ENCODE assay signal across 8 cellular contexts in genomic region chr10:132407846-132408278, GRCh38. TPM values are rescaled to one million over a fixed set of nuclear protein-coding genes. Genes with fewer than 3 reads are reported as not detected.
DNase-seq lines count a peak whose midpoint lies in the region; ATAC-seq lines count a peak whose summit lies in the region.

No MANE protein-coding gene starts in this region.

- DNase-seq in UCSD-AML1 (lab: John Stamatoyannopoulos, UW; ENCODE audit: unreplicated experiment), result peak; percentile 57
- no peak for DNase-seq in left ventricle myocardium superior
- peak; percentile 25 for DNase-seq in renal cortical epithelial cell (ENCODE audit: low read depth)
- DNase-seq in activated T-helper 1 cell treated with anti-CD3 and anti-CD28 coated beads, Interleukin-12 subunit alpha, Interleukin-12 subunit beta, Interleukin-2, Interleukin-4 antibody, amounts not matched to agents 30 ng/mL and 10 ng/mL and 1 ng/mL, durations not matched to agents 14 hours and 24 hours and 36 hours (ENCODE audit: low spot score), result no peak
- no peak for DNase-seq in MG63
- DNase-seq in stimulated activated CD4-positive, alpha-beta T cell treated with anti-CD3 and anti-CD28 coated beads, Interleukin-4, amount 100 ng/mL, for 1 hour, result no peak

- ATAC-seq in GM18868 (IDR thresholded peaks at IDR 0.05; ENCODE audit: unreplicated experiment) (peak; percentile 48), left ventricle myocardium superior (peak; percentile 60), GM18520 (IDR thresholded peaks at IDR 0.05; ENCODE audit: unreplicated experiment) (no peak)

- peaks cover 4% of the 10 kb centered on the region; the same call in 1 of the 2 replicates for H3K36me3 ChIP-seq in MG63

- no peaks in the 10 kb centered on the region for H3K9me3 Mint-ChIP-seq in activated T-helper 1 cell treated with anti-CD3 and anti-CD28 coated beads, Interleukin-12 subunit alpha, Interleukin-12 subunit beta, Interleukin-2, Interleukin-4 antibody, amounts not matched to agents 30 ng/mL and 10 ng/mL and 1 ng/mL, durations not matched to agents 14 hours and 24 hours and 36 hours

- no peaks in the 10 kb centered on the region for H3K27me3 ChIP-seq in MG63

- H3K27ac Mint-ChIP-seq in activated T-helper 1 cell treated with anti-CD3 and anti-CD28 coated beads, Interleukin-12 subunit alpha, Interleukin-12 subunit beta, Interleukin-2, Interleukin-4 antibody, amounts not matched to agents 30 ng/mL and 10 ng/mL and 1 ng/mL, durations not matched to agents 14 hours and 24 hours and 36 hours, result no peak overlapping the region

- H3K27me3 Mint-ChIP-seq in activated T-helper 1 cell treated with anti-CD3 and anti-CD28 coated beads, Interleukin-12 subunit alpha, Interleukin-12 subunit beta, Interleukin-2, Interleukin-4 antibody, amounts not matched to agents 30 ng/mL and 10 ng/mL and 1 ng/mL, durations not matched to agents 14 hours and 24 hours and 36 hours (ENCODE audit: insufficient read depth), result no peaks in the 10 kb centered on the region

- no peaks in the 10 kb centered on the region for H3K4me1 Mint-ChIP-seq in activated T-helper 1 cell treated with anti-CD3 and anti-CD28 coated beads, Interleukin-12 subunit alpha, Interleukin-12 subunit beta, Interleukin-2, Interleukin-4 antibody, amounts not matched to agents 30 ng/mL and 10 ng/mL and 1 ng/mL, durations not matched to agents 14 hours and 24 hours and 36 hours (ENCODE audit: low read depth)

- H3K4me3 Mint-ChIP-seq in activated T-helper 1 cell treated with anti-CD3 and anti-CD28 coated beads, Interleukin-12 subunit alpha, Interleukin-12 subunit beta, Interleukin-2, Interleukin-4 antibody, amounts not matched to agents 30 ng/mL and 10 ng/mL and 1 ng/mL, durations not matched to agents 14 hours and 24 hours and 36 hours, result no peak overlapping the region

- intact Hi-C loops in left ventricle myocardium superior (cut with micrococcal nuclease), result no loop called here
- intact Hi-C loops in activated T-helper 1 cell treated with anti-CD3 and anti-CD28 coated beads, Interleukin-12 subunit alpha, Interleukin-12 subunit beta, Interleukin-2, Interleukin-4 antibody, amounts not matched to agents 30 ng/mL and 10 ng/mL and 1 ng/mL, durations not matched to agents 14 hours and 24 hours and 36 hours (cut with micrococcal nuclease), result no loop called here

- H3K36me3 Mint-ChIP-seq in activated T-helper 1 cell treated with anti-CD3 and anti-CD28 coated beads, Interleukin-12 subunit alpha, Interleukin-12 subunit beta, Interleukin-2, Interleukin-4 antibody, amounts not matched to agents 30 ng/mL and 10 ng/mL and 1 ng/mL, durations not matched to agents 14 hours and 24 hours and 36 hours (ENCODE audit: low read depth), result peaks cover 4% of the 10 kb centered on the region

- H3K4me3 ChIP-seq in MG63, result no peak overlapping the region

- H3K9me3 ChIP-seq in MG63, result no peaks in the 10 kb centered on the region

RNA-seq across cellular contexts. Expression of gene PWWP2B, which starts 10.9 kb away (rescaled TPM):
- total RNA-seq in left ventricle myocardium superior, result 19.9 TPM
- total RNA-seq in renal cortical epithelial cell, result 11.1 and 18.9 TPM in 2 replicates
- total RNA-seq in activated T-helper 1 cell treated with anti-CD3 and anti-CD28 coated beads, Interleukin-12 subunit alpha, Interleukin-12 subunit beta, Interleukin-2, Interleukin-4 antibody, amounts not matched to agents 30 ng/mL and 10 ng/mL and 1 ng/mL, durations not matched to agents 14 hours and 24 hours and 36 hours, result 4.1 and 4.8 TPM in 2 replicates
- 20.1 and 25.2 TPM in 2 replicates for total RNA-seq in MG63 (2014; rRNA removed; shearing (Covaris generic); ENCODE audit: low replicate concordance)

Comparison
In these comparisons a context has a peak if more than half of its experiments do, and no peak if none do; other contexts are left out.
1. DNase-seq: peak in UCSD-AML1 (single experiment) and renal cortical epithelial cell (single experiment); none in left ventricle myocardium superior (single experiment), activated T-helper 1 cell treated with anti-CD3 and anti-CD28 coated beads, Interleukin-12 subunit alpha, Interleukin-12 subunit beta, Interleukin-2, Interleukin-4 antibody, amounts not matched to agents 30 ng/mL and 10 ng/mL and 1 ng/mL, durations not matched to agents 14 hours and 24 hours and 36 hours (single experiment), MG63 (single experiment) and stimulated activated CD4-positive, alpha-beta T cell treated with anti-CD3 and anti-CD28 coated beads, Interleukin-4, amount 100 ng/mL, for 1 hour (single experiment).